ENCODE assay signal across 18 cellular contexts in genomic region chr6:126531273-126531672, GRCh38.
DNase-seq lines count a peak whose midpoint lies in the region; ATAC-seq and TF ChIP-seq lines count a peak whose summit lies in the region.
"Had no signal": no experiment of that assay in that cellular context is flagged by ENCODE, and none has a peak within 500 bp of the region (broad histone marks: within the 10 kb centered on the region; RNA-seq: fewer than 3 reads in every experiment).

No MANE protein-coding gene starts in this region.

- no peak overlapping the region for H3K27ac Mint-ChIP-seq in effector memory CD8-positive, alpha-beta T cell

- DNase-seq in Kasumi-1 (lab: John Stamatoyannopoulos, UW) (peak; percentile 16 to 50), left colon (no peak), COR-L47 (lab: John Stamatoyannopoulos, UW) (no peak)
- no peak for DNase-seq in effector memory CD8-positive, alpha-beta T cell
- DNase-seq: activated CD4-positive, CD25-positive, alpha-beta regulatory T cell; activated effector memory CD4-positive, alpha-beta T cell treated with anti-CD3 and anti-CD28 coated beads, Interleukin-2, amount 50 U/mL, for 16 hours; amniotic stem cell; GM23248; MG63; Peyer's patch; sigmoid colon; stimulated activated CD4-positive, alpha-beta T cell treated with anti-CD3 and anti-CD28 coated beads, Interleukin-2, amount 100 ng/mL, for 24 hours had no signal

- H3K4me1 Mint-ChIP-seq in effector memory CD8-positive, alpha-beta T cell (ENCODE audit: low read depth in 2 of 2) = no peaks in the 10 kb centered on the region
- H3K4me1 Mint-ChIP-seq: central memory CD8-positive, alpha-beta T cell had no signal

- no peaks in the 10 kb centered on the region for H3K36me3 Mint-ChIP-seq in effector memory CD8-positive, alpha-beta T cell (ENCODE audit: insufficient read depth)

- H3K9me3 Mint-ChIP-seq in effector memory CD8-positive, alpha-beta T cell = peaks cover 0 to 15% of the 10 kb centered on the region in 2 donors
- H3K9me3 Mint-ChIP-seq: central memory CD8-positive, alpha-beta T cell had no signal

- H3K27me3 Mint-ChIP-seq in effector memory CD8-positive, alpha-beta T cell = no peaks in the 10 kb centered on the region
- H3K27me3 Mint-ChIP-seq: central memory CD8-positive, alpha-beta T cell had no signal

- ATAC-seq in GM18511 (IDR thresholded peaks at IDR 0.05; ENCODE audit: unreplicated experiment) = peak; percentile 32
- ATAC-seq in GM21619 (IDR thresholded peaks at IDR 0.05; ENCODE audit: unreplicated experiment) = peak; percentile 17
- peak; percentile 82 for ATAC-seq in left colon
- ATAC-seq in effector memory CD8-positive, alpha-beta T cell (replicated peaks) = no peak
- no peak for ATAC-seq in SK-N-SH treated with all-trans-retinoic acid at 6 μM for 48 hours
- no peak for ATAC-seq in HG02759 (IDR thresholded peaks at IDR 0.05; ENCODE audit: unreplicated experiment)
- ATAC-seq: HepG2 had no signal

- intact Hi-C loops in left colon (cut with DNase I, micrococcal nuclease) = no loop called here

- H3K4me3 Mint-ChIP-seq in effector memory CD8-positive, alpha-beta T cell = no peak overlapping the region
- H3K4me3 Mint-ChIP-seq: central memory CD8-positive, alpha-beta T cell had no signal

TF ChIP-seq in SK-N-SH treated with all-trans-retinoic acid at 6 μM for 48 hours, 23 proteins besides CTCF, POLR2A, EP300 and RAD21:
- TF ChIP-seq PPARA (CRISPR knock-in tag; IDR thresholded peaks at IDR 0.05; ENCODE audit: borderline replicate concordance) (no peak), ZFP30 (CRISPR knock-in tag; IDR thresholded peaks at IDR 0.05) (no peak), BACH2 (CRISPR knock-in tag; IDR thresholded peaks at IDR 0.05; ENCODE audit: borderline replicate concordance) (no peak), ZFP3 (CRISPR knock-in tag; IDR thresholded peaks at IDR 0.05) (no peak)

Comparison
In these comparisons a context has a peak if more than half of its experiments do, and no peak if none do; other contexts are left out.
1. ATAC-seq: peak in GM18511 (single experiment), GM21619 (single experiment) and left colon (single experiment); none in effector memory CD8-positive, alpha-beta T cell (single experiment), SK-N-SH treated with all-trans-retinoic acid at 6 μM for 48 hours (single experiment) and HG02759 (single experiment).
2. DNase-seq: peak in Kasumi-1 (2 of 2); none in left colon (0 of 2), effector memory CD8-positive, alpha-beta T cell (0 of 3) and COR-L47 (single experiment).